12 cellular contexts compared by ENCODE assay signal in the genomic region with DNA sequence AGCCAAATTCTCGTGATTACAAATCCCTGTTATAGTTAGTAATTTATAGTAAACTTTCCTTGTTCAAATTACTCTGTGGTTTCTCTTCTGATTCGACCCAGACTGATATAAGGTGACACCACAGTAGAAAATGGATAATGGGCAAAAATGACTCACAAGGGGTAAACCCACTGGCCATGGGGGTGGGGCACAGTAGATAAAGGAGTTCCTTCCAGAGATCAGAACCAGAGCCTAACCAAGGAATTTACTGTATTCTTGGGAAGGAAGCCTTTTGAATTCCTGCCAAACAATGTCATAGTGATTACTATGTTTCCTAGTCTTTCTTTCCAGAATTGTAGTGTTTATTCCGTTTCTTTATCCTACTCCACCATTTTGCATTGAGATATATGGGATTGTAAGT. TPM values are rescaled to one million over a fixed set of nuclear protein-coding genes. Genes with fewer than 3 reads are reported as not detected.
DNase-seq lines count a peak whose midpoint lies in the region; ATAC-seq and TF ChIP-seq lines count a peak whose summit lies in the region.
"Had no signal": no experiment of that assay in that cellular context is flagged by ENCODE, and none has a peak within 500 bp of the region (broad histone marks: within the 10 kb centered on the region; RNA-seq: fewer than 3 reads in every experiment).

No MANE protein-coding gene starts in this region.

- no peaks in the 10 kb centered on the region for H3K9me3 Mint-ChIP-seq in stimulated activated naive CD8-positive, alpha-beta T cell treated with anti-CD3 and anti-CD28 coated beads, Interleukin-15, amount 100 ng/mL, for 72 hours

- no peak for TF ChIP-seq EP300 in suprapubic skin (IDR thresholded peaks at IDR 0.05)

- H3K4me1 Mint-ChIP-seq in stimulated activated naive CD8-positive, alpha-beta T cell treated with anti-CD3 and anti-CD28 coated beads, Interleukin-15, amount 100 ng/mL, for 72 hours: no peaks in the 10 kb centered on the region

- no peaks in the 10 kb centered on the region for H3K36me3 ChIP-seq in BE2C
- no peaks in the 10 kb centered on the region for H3K36me3 ChIP-seq in suprapubic skin
- no peaks in the 10 kb centered on the region for H3K36me3 ChIP-seq in effector memory CD4-positive, alpha-beta T cell (ENCODE audit: control insufficient read depth, insufficient read depth, low read length)
- H3K36me3 ChIP-seq: BLaER1 treated with 17β-estradiol and CSF1 and Interleukin-3, amounts not matched to agents 10 nM and 100 nM had no signal

- TF ChIP-seq POLR2A in suprapubic skin (IDR thresholded peaks at IDR 0.05): no peak

- H3K27ac Mint-ChIP-seq in stimulated activated naive CD8-positive, alpha-beta T cell treated with anti-CD3 and anti-CD28 coated beads, Interleukin-15, amount 100 ng/mL, for 72 hours: peak overlapping the region in 1 of 2 donors; percentile 3

- H3K4me3 ChIP-seq in cardiac fibroblast (replicated peaks in 1 of 2; ENCODE audit: low read depth in 2 of 2, low read length in 2 of 2): no peak overlapping the region
- no peak overlapping the region for H3K4me3 ChIP-seq in BE2C (ENCODE audit: low read depth, low read length)
- no peak overlapping the region for H3K4me3 ChIP-seq in suprapubic skin
- no peak overlapping the region for H3K4me3 ChIP-seq in effector memory CD4-positive, alpha-beta T cell (ENCODE audit: insufficient read depth, low read depth, low read length, poor library complexity, severe bottlenecking)
- H3K4me3 ChIP-seq: BLaER1 treated with 17β-estradiol and CSF1 and Interleukin-3, amounts not matched to agents 10 nM and 100 nM had no signal

- H3K27me3 ChIP-seq in BE2C (no peaks in the 10 kb centered on the region), suprapubic skin (no peaks in the 10 kb centered on the region)
- H3K27me3 ChIP-seq in effector memory CD4-positive, alpha-beta T cell (replicated peaks; ENCODE audit: control insufficient read depth, insufficient read depth, low read length, poor library complexity, severe bottlenecking): no peaks in the 10 kb centered on the region
- H3K27me3 ChIP-seq: BLaER1 treated with 17β-estradiol and CSF1 and Interleukin-3, amounts not matched to agents 10 nM and 100 nM had no signal

- H3K9me3 ChIP-seq in BE2C: no peaks in the 10 kb centered on the region
- no peaks in the 10 kb centered on the region for H3K9me3 ChIP-seq in suprapubic skin
- H3K9me3 ChIP-seq in effector memory CD4-positive, alpha-beta T cell (ENCODE audit: control insufficient read depth, low read length): no peaks in the 10 kb centered on the region
- H3K9me3 ChIP-seq: BLaER1 treated with 17β-estradiol and CSF1 and Interleukin-3, amounts not matched to agents 10 nM and 100 nM had no signal

- TF ChIP-seq CTCF in cardiac fibroblast (IDR thresholded peaks at IDR 0.05; ENCODE audit: low read depth, low read length) (no peak), BE2C (IDR thresholded peaks at IDR 0.05; ENCODE audit: low read depth, low read length) (no peak), suprapubic skin (IDR thresholded peaks at IDR 0.05) (no peak)

- WGBS in suprapubic skin: 39% methylated on average over 3 of the region's 3 CpGs

- peak; percentile 74 for ATAC-seq in stimulated activated naive CD8-positive, alpha-beta T cell treated with anti-CD3 and anti-CD28 coated beads, Interleukin-15, amount 100 ng/mL, for 72 hours

- no peak overlapping the region for H3K4me3 Mint-ChIP-seq in stimulated activated naive CD8-positive, alpha-beta T cell treated with anti-CD3 and anti-CD28 coated beads, Interleukin-15, amount 100 ng/mL, for 72 hours

- H3K27ac ChIP-seq in suprapubic skin: no peak overlapping the region
- no peak overlapping the region for H3K27ac ChIP-seq in effector memory CD4-positive, alpha-beta T cell (ENCODE audit: insufficient read depth, low read length, poor library complexity, severe bottlenecking)
- H3K27ac ChIP-seq: BLaER1 treated with 17β-estradiol and CSF1 and Interleukin-3, amounts not matched to agents 10 nM and 100 nM had no signal

- H3K4me1 ChIP-seq in BE2C: no peaks in the 10 kb centered on the region
- no peaks in the 10 kb centered on the region for H3K4me1 ChIP-seq in suprapubic skin
- no peaks in the 10 kb centered on the region for H3K4me1 ChIP-seq in effector memory CD4-positive, alpha-beta T cell (ENCODE audit: control insufficient read depth, insufficient read depth, low read length, poor library complexity, severe bottlenecking)

- no peaks in the 10 kb centered on the region for H3K27me3 Mint-ChIP-seq in stimulated activated naive CD8-positive, alpha-beta T cell treated with anti-CD3 and anti-CD28 coated beads, Interleukin-15, amount 100 ng/mL, for 72 hours

- peak; percentile 45 for DNase-seq in stimulated activated CD4-positive, alpha-beta T cell treated with anti-CD3 and anti-CD28 coated beads, Interleukin-1b, Interleukin-23, amount 100 ng/mL, for 48 hours
- DNase-seq in stimulated activated CD4-positive, alpha-beta T cell treated with anti-CD3 and anti-CD28 coated beads, Interleukin-2, amount 100 ng/mL, for 48 hours: no peak
- DNase-seq in LHCN-M2 (ENCODE audit: low read depth) (peak; percentile 60), cardiac fibroblast (ENCODE audit: low read depth in 2 of 2) (peak; percentile 17 to 75), BE2C (no peak), suprapubic skin (ENCODE audit: low spot score in 2 of 2) (no peak)
- DNase-seq in stimulated activated naive CD8-positive, alpha-beta T cell treated with anti-CD3 and anti-CD28 coated beads, Interleukin-15, amount 100 ng/mL, for 72 hours: peak in 1 of 2 donors; percentile 23
- no peak for DNase-seq in effector memory CD4-positive, alpha-beta T cell
- DNase-seq: activated gamma-delta T cell, NCI-H1092, T1000 had no signal

RNA-seq across cellular contexts. Expression of a gene that starts 21.9 kb away (rescaled TPM):
- total RNA-seq in LHCN-M2 (2014; rRNA removed) (2.6 and 3.6 TPM in 2 replicates), suprapubic skin (10 to 100 TPM in 1 of 4 donors, 1 to 10 TPM in 3; 4.0 to 12.8 (median 4.2) TPM)
- 0.49 TPM for polyA plus RNA-seq in LHCN-M2 (2012)
- polyA plus RNA-seq in BE2C (2012; ENCODE audit: insufficient read depth, insufficient read length, low read depth): 1.9 TPM

RNA-seq across cellular contexts. Expression of a gene that starts 29.0 kb away (rescaled TPM):
- total RNA-seq in LHCN-M2 (2014; rRNA removed) (0.11 TPM in 1 of 2 replicates, not detected in the other), suprapubic skin (under 1 TPM in 1 of 4 donors, not detected in 3; 0.55 TPM)
- not detected for polyA plus RNA-seq in LHCN-M2 (2012)
- 3.8 TPM for polyA plus RNA-seq in BE2C (2012; ENCODE audit: insufficient read depth, insufficient read length, low read depth)

Comparison
In these comparisons a context has a peak if more than half of its experiments do, and no peak if none do; other contexts are left out.
1. DNase-seq: peak in stimulated activated CD4-positive, alpha-beta T cell treated with anti-CD3 and anti-CD28 coated beads, Interleukin-1b, Interleukin-23, amount 100 ng/mL, for 48 hours (single experiment), LHCN-M2 (single experiment) and cardiac fibroblast (2 of 2); none in stimulated activated CD4-positive, alpha-beta T cell treated with anti-CD3 and anti-CD28 coated beads, Interleukin-2, amount 100 ng/mL, for 48 hours (0 of 2), BE2C (single experiment), suprapubic skin (0 of 2) and effector memory CD4-positive, alpha-beta T cell (0 of 3).